ENCODE assay signal across 1 cellular context in the genomic region with DNA sequence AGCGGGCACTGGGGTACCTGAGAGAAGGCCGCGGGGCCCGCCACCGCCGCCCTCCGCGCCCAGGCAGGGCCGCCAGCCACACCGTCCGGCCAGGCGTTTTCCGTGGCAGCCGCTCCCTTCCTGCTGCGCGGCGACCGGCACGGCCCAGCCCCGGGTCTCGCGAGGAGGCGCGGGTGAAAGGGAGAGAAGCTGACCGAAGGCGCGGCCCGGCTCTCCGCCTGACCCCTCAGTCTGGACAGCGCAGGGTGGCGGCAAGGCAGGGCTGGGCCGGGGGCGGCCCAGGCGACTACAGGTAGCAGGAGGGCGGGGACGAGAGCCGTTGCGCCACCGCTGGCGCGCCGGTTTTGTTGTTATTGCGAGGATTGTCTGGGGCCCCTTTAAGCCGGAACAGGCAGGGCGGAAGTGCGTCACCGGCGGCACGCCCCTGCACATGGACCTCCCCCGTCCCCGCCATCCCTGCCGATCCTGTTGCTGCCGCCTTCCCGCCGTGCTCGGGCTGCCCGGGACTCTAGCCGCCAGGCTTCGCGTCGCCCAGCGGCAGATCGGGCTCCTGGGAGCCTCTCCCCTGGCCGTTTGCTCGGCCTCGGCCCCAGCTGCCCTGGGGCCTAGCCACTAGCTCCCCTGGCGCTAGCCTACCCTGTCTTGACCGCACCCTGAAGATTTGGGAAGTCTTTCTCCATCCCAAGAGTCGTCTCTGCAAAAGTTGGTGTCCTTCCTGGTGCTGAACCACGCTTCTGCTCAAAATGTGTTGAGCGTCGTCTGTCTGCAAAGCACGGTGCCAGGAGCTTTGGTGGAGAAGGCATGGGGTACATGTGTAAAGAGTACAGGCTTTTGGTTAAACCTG.
TF ChIP-seq lines count a peak whose summit lies in the region.

TSS of gene HERPUD2 (minus strand) at position 352 of the 844 bp plus-strand sequence. CDS start 805 bp downstream, outside the sequence.

TF ChIP-seq in K562, 482 proteins besides CTCF, POLR2A, EP300 and RAD21 (continued from another document and continues in another):
- TF ChIP-seq, protein P1, sequence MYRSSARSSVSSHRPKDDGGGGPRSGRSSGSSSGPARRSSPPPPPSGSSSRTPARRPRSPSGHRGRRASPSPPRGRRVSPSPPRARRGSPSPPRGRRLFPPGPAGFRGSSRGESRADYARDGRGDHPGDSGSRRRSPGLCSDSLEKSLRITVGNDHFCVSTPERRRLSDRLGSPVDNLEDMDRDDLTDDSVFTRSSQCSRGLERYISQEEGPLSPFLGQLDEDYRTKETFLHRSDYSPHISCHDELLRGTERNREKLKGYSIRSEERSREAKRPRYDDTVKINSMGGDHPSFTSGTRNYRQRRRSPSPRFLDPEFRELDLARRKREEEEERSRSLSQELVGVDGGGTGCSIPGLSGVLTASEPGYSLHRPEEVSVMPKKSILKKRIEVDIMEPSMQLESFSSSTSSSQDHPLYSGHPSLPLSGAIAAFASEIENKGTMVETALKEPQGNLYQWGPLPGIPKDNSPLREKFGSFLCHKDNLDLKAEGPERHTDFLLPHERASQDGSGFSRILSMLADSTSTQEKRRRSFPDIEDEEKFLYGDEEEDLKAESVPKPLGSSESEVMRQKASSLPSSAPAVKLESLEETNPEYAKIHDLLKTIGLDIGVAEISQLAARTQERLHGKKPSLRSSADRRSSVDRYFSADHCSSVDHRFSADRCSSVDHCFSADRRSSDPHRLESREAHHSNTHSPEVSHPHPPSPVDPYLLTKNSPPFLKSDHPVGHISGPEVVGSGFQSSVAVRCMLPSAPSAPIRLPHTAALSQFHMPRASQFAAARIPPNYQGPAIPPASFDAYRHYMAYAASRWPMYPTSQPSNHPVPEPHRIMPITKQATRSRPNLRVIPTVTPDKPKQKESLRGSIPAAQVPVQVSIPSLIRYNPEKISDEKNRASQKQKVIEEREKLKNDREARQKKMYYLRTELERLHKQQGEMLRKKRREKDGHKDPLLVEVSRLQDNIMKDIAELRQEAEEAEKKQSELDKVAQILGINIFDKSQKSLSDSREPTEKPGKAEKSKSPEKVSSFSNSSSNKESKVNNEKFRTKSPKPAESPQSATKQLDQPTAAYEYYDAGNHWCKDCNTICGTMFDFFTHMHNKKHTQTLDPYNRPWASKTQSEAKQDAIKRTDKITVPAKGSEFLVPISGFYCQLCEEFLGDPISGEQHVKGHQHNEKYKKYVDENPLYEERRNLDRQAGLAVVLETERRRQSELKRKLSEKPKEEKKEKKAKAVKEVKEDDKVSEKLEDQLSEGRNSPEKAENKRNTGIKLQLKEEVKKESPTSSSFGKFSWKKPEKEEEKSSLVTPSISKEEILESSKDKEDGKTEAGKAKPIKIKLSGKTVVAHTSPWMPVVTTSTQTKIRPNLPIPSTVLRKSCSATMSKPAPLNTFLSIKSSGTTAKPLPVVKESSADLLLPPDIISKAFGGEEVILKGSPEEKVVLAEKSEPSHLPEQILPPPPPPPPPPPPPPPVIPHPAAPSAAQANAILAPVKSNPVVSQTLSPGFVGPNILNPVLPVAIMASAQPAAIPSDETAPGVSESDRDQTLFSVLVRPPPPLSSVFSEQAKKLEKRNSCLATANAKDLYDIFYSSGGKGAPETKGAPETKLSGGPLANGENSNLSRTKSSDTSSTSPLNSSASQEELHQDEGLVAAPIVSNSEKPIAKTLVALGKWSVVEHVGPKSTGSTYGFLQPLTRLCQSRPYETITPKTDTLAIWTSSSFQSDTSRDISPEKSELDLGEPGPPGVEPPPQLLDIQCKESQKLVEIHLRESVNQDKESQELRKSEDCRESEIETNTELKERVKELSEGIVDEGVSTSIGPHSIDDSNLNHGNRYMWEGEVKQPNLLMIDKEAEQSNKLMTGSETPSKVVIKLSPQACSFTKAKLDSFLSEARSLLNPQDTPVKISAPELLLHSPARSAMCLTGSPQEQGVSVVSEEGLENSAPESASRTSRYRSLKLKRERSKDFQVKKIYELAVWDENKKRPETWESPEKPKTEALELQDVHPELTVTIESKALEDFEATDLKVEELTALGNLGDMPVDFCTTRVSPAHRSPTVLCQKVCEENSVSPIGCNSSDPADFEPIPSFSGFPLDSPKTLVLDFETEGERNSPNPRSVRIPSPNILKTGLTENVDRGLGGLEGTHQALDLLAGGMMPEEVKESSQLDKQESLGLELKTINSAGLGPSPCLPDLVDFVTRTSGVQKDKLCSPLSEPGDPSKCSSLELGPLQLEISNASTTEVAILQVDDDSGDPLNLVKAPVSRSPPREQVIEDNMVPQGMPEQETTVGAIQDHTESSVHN (IDR thresholded peaks at IDR 0.05; ENCODE audit: borderline replicate concordance in 1 of 2, low read depth in 1 of 2), result no peak
- TF ChIP-seq NCOA2 (IDR thresholded peaks at IDR 0.05; ENCODE audit: partially characterized antibody in 2 of 2) (no peak), RBM34 (IDR thresholded peaks at IDR 0.05; ENCODE audit: borderline replicate concordance, insufficient read depth, low read length) (no peak; the same call in 1 of the 2 replicates), FOXK1 (CRISPR knock-in tag; IDR thresholded peaks at IDR 0.05; ENCODE audit: borderline replicate concordance) (no peak), ZNF324 (CRISPR knock-in tag; IDR thresholded peaks at IDR 0.05) (no peak), NBN (IDR thresholded peaks at IDR 0.05; ENCODE audit: low read depth) (no peak), CLOCK (CRISPR knock-in tag; IDR thresholded peaks at IDR 0.05; ENCODE audit: borderline replicate concordance) (no peak), DDX20 (tag; IDR thresholded peaks at IDR 0.05; ENCODE audit: low read depth) (no peak), STAT5B (CRISPR knock-in tag; IDR thresholded peaks at IDR 0.05) (no peak), TEAD1 (CRISPR knock-in tag; IDR thresholded peaks at IDR 0.05) (no peak; a peak in 1 of 4 replicates), CEBPG (CRISPR knock-in tag; IDR thresholded peaks at IDR 0.05) (peak; percentile 92), CEBPG (tag; conservative IDR thresholded peaks at IDR 0.05 in 1 of 2, IDR thresholded peaks at IDR 0.05 in 1 of 2) (peak; percentile 88 to 93), EZH2 (IDR thresholded peaks at IDR 0.05; ENCODE audit: borderline replicate concordance, low read depth, low read length) (no peak), FIP1L1 (IDR thresholded peaks at IDR 0.05; ENCODE audit: low read depth, low read length, poor library complexity, severe bottlenecking) (peak; percentile 92), TBL1XR1 (IDR thresholded peaks at IDR 0.05; ENCODE audit: low read length in 2 of 2) (peak in 1 of 2 experiments; percentile 79; a peak in 2 of 4 replicates), TGIF2 (CRISPR knock-in tag; IDR thresholded peaks at IDR 0.05) (no peak), ZFX (CRISPR knock-in tag; IDR thresholded peaks at IDR 0.05) (peak; percentile 98), SMAD4 (CRISPR knock-in tag; conservative IDR thresholded peaks at IDR 0.05) (peak; percentile 97), ZC3H8 (IDR thresholded peaks at IDR 0.05) (no peak), KDM5B (IDR thresholded peaks at IDR 0.05; ENCODE audit: insufficient replicate concordance, low read depth, low read length) (peak; percentile 75), MAFG (tag; conservative IDR thresholded peaks at IDR 0.05) (no peak), WHSC1 (IDR thresholded peaks at IDR 0.05; ENCODE audit: low read length) (no peak), SAP30 (IDR thresholded peaks at IDR 0.05; ENCODE audit: borderline replicate concordance, insufficient read depth, low read depth, low read length, poor library complexity, severe bottlenecking) (peak; percentile 73), KHSRP (IDR thresholded peaks at IDR 0.05) (no peak), CEBPZ (IDR thresholded peaks at IDR 0.05; ENCODE audit: borderline replicate concordance, low read depth, low read length) (no peak), HDAC1 (IDR thresholded peaks at IDR 0.05) (peak in 1 of 2 experiments; percentile 82; a peak in 2 of 4 replicates), ZNF277 (CRISPR knock-in tag; IDR thresholded peaks at IDR 0.05; ENCODE audit: borderline replicate concordance) (no peak), L3MBTL2 (IDR thresholded peaks at IDR 0.05) (peak; percentile 81), SRF (CRISPR knock-in tag; IDR thresholded peaks at IDR 0.05) (no peak; a peak in 1 of 4 replicates), PPARD (CRISPR knock-in tag; IDR thresholded peaks at IDR 0.05) (no peak), BACH1 (tag; IDR thresholded peaks at IDR 0.05) (no peak), PTBP1 (IDR thresholded peaks at IDR 0.05; ENCODE audit: low read depth, low read length) (no peak)
- TF ChIP-seq, protein P2, sequence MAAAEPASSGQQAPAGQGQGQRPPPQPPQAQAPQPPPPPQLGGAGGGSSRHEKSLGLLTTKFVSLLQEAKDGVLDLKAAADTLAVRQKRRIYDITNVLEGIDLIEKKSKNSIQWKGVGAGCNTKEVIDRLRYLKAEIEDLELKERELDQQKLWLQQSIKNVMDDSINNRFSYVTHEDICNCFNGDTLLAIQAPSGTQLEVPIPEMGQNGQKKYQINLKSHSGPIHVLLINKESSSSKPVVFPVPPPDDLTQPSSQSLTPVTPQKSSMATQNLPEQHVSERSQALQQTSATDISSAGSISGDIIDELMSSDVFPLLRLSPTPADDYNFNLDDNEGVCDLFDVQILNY (CRISPR knock-in tag; IDR thresholded peaks at IDR 0.05), result 0 out of 2 replicates have a peak, but pooled peaks have one; percentile 54
- TF ChIP-seq, protein P3, sequence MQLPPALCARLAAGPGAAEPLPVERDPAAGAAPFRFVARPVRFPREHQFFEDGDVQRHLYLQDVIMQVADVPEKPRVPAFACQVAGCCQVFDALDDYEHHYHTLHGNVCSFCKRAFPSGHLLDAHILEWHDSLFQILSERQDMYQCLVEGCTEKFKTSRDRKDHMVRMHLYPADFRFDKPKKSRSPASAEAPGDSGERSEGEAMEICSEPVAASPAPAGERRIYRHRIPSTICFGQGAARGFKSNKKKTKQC (CRISPR knock-in tag; IDR thresholded peaks at IDR 0.05), result peak; percentile 74; the same call in 1 of the 2 replicates
- TF ChIP-seq, protein P4, sequence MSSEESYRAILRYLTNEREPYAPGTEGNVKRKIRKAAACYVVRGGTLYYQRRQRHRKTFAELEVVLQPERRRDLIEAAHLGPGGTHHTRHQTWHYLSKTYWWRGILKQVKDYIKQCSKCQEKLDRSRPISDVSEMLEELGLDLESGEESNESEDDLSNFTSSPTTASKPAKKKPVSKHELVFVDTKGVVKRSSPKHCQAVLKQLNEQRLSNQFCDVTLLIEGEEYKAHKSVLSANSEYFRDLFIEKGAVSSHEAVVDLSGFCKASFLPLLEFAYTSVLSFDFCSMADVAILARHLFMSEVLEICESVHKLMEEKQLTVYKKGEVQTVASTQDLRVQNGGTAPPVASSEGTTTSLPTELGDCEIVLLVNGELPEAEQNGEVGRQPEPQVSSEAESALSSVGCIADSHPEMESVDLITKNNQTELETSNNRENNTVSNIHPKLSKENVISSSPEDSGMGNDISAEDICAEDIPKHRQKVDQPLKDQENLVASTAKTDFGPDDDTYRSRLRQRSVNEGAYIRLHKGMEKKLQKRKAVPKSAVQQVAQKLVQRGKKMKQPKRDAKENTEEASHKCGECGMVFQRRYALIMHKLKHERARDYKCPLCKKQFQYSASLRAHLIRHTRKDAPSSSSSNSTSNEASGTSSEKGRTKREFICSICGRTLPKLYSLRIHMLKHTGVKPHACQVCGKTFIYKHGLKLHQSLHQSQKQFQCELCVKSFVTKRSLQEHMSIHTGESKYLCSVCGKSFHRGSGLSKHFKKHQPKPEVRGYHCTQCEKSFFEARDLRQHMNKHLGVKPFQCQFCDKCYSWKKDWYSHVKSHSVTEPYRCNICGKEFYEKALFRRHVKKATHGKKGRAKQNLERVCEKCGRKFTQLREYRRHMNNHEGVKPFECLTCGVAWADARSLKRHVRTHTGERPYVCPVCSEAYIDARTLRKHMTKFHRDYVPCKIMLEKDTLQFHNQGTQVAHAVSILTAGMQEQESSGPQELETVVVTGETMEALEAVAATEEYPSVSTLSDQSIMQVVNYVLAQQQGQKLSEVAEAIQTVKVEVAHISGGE (CRISPR knock-in tag; IDR thresholded peaks at IDR 0.05), result peak in 2 of 3 experiments; percentile 52 to 89; a peak in 5 of 6 replicates
